39 cellular contexts compared by ENCODE assay signal in genomic region chr6:27056615-27057014, GRCh38.
"Had no signal": no experiment of that assay in that cellular context is flagged by ENCODE, and none has a peak within 500 bp of the region (broad histone marks: within the 10 kb centered on the region; RNA-seq: fewer than 3 reads in every experiment).

No MANE protein-coding gene starts in this region.

- H3K27ac Mint-ChIP-seq: activated naive CD4-positive, alpha-beta T cell treated with anti-CD3 and anti-CD28 coated beads for 36 hours; activated naive CD4-positive, alpha-beta T cell treated with anti-CD3 and anti-CD28 coated beads, Interleukin-2, amount 10 ng/mL, durations not matched to agents 7 days and 5 days; activated naive CD4-positive, alpha-beta T cell treated with anti-CD3 and anti-CD28 coated beads, Interleukin-2, amount 50 U/mL, for 24 hours; activated naive CD4-positive, alpha-beta T cell treated with anti-CD3 and anti-CD28 coated beads, Interleukin-2, amount 50 U/mL, for 72 hours; activated naive CD8-positive, alpha-beta T cell; activated naive CD8-positive, alpha-beta T cell treated with anti-CD3 and anti-CD28 coated beads for 36 hours; activated naive CD8-positive, alpha-beta T cell treated with anti-CD3 and anti-CD28 coated beads, Interleukin-2, amount 10 ng/mL, durations not matched to agents 7 days and 5 days; activated naive CD8-positive, alpha-beta T cell treated with anti-CD3 and anti-CD28 coated beads, Interleukin-2, amount 50 U/mL, for 24 hours; activated T-cell treated with anti-CD3 and anti-CD28 coated beads, Interleukin-2, amount 50 U/mL, for 24 hours; activated T-cell treated with anti-CD3 and anti-CD28 coated beads, Interleukin-2, amount 50 U/mL, for 72 hours; activated T-helper 1 cell treated with anti-CD3 and anti-CD28 coated beads, Interleukin-12 subunit alpha, Interleukin-12 subunit beta, Interleukin-2, Interleukin-4 antibody, amounts not matched to agents 30 ng/mL and 10 ng/mL and 1 ng/mL, durations not matched to agents 14 hours and 24 hours and 36 hours; activated T-helper 17 cell treated with anti-CD3 and anti-CD28 coated beads, Interleukin-2, amount 50 U/mL, for 72 hours; activated T-helper 2 cell treated with anti-CD3 and anti-CD28 coated beads, Interferon-gamma antibody, Interleukin-2, Interleukin-4, amounts not matched to agents 10 μg/mL and 5 μg/mL and 100 μg/mL, durations not matched to agents 14 hours and 24 hours and 36 hours; brain had no signal

- H3K9me3 ChIP-seq: adrenal gland, ascending aorta, body of pancreas, breast epithelium had no signal

- H3K36me3 Mint-ChIP-seq: activated naive CD4-positive, alpha-beta T cell treated with anti-CD3 and anti-CD28 coated beads, Interleukin-2, amount 10 ng/mL, durations not matched to agents 7 days and 5 days; activated naive CD4-positive, alpha-beta T cell treated with anti-CD3 and anti-CD28 coated beads, Interleukin-2, amount 50 U/mL, for 24 hours; activated naive CD4-positive, alpha-beta T cell treated with anti-CD3 and anti-CD28 coated beads, Interleukin-2, amount 50 U/mL, for 72 hours; activated naive CD8-positive, alpha-beta T cell; activated naive CD8-positive, alpha-beta T cell treated with anti-CD3 and anti-CD28 coated beads for 36 hours; activated naive CD8-positive, alpha-beta T cell treated with anti-CD3 and anti-CD28 coated beads, Interleukin-2, amount 10 ng/mL, durations not matched to agents 7 days and 5 days; brain had no signal

- DNase-seq: activated effector memory CD4-positive, alpha-beta T cell treated with anti-CD3 and anti-CD28 coated beads, Interleukin-2, amount 50 U/mL, for 16 hours; activated effector memory CD4-positive, alpha-beta T cell treated with Interleukin-2 at 50 U/mL for 16 hours; activated gamma-delta T cell; activated gamma-delta T cell treated with Interleukin-2 at 50 U/mL for 16 hours; activated naive CD4-positive, alpha-beta T cell; activated naive CD4-positive, alpha-beta T cell treated with anti-CD3 and anti-CD28 coated beads for 36 hours; activated naive CD4-positive, alpha-beta T cell treated with anti-CD3 and anti-CD28 coated beads, Interleukin-2, amount 10 ng/mL, durations not matched to agents 7 days and 5 days; activated naive CD4-positive, alpha-beta T cell treated with anti-CD3 and anti-CD28 coated beads, Interleukin-2, amount 50 U/mL, for 16 hours; activated naive CD4-positive, alpha-beta T cell treated with Interleukin-2 at 50 U/mL for 16 hours; activated naive CD8-positive, alpha-beta T cell treated with anti-CD3 and anti-CD28 coated beads for 36 hours; activated naive CD8-positive, alpha-beta T cell treated with anti-CD3 and anti-CD28 coated beads, Interleukin-2, amount 10 ng/mL, durations not matched to agents 7 days and 5 days; activated naive CD8-positive, alpha-beta T cell treated with anti-CD3 and anti-CD28 coated beads, Interleukin-2, amount 50 U/mL, for 24 hours; activated T-cell treated with anti-CD3 and anti-CD28 coated beads, Interleukin-2, amount 50 U/mL, for 24 hours; activated T-cell treated with anti-CD3 and anti-CD28 coated beads, Interleukin-2, amount 50 U/mL, for 4 hours; activated T-cell treated with anti-CD3 and anti-CD28 coated beads, Interleukin-2, amount 50 U/mL, for 48 hours; activated T-cell treated with anti-CD3 and anti-CD28 coated beads, Interleukin-2, amount 50 U/mL, for 72 hours; adrenal gland; amniotic stem cell; amygdala; anterior cingulate cortex; aorta; body of pancreas; brain microvascular endothelial cell; caudate nucleus; central memory CD4-positive, alpha-beta T cell; cerebellar nuclear complex had no signal

- H3K36me3 ChIP-seq: adrenal gland, ascending aorta, brain microvascular endothelial cell, breast epithelium, cardiac muscle cell had no signal

- H3K4me1 ChIP-seq: adrenal gland, ascending aorta, body of pancreas, breast epithelium had no signal

- FAIRE-seq: astrocyte, bronchial epithelial cell had no signal

- H3K4me3 ChIP-seq: adrenal gland, ascending aorta, body of pancreas, breast epithelium, cardiac muscle cell had no signal

- ATAC-seq: activated naive CD4-positive, alpha-beta T cell treated with anti-CD3 and anti-CD28 coated beads, Interleukin-2, amount 50 U/mL, for 72 hours; activated naive CD8-positive, alpha-beta T cell treated with anti-CD3 and anti-CD28 coated beads, Interleukin-2, amount 50 U/mL, for 24 hours; activated T-cell treated with anti-CD3 and anti-CD28 coated beads, Interleukin-2, amount 50 U/mL, for 4 hours; activated T-cell treated with anti-CD3 and anti-CD28 coated beads, Interleukin-2, amount 50 U/mL, for 72 hours; activated T-helper 17 cell treated with anti-CD3 and anti-CD28 coated beads, Interleukin-2, amount 50 U/mL, for 72 hours; body of pancreas had no signal

- H3K4me1 Mint-ChIP-seq: activated naive CD4-positive, alpha-beta T cell treated with anti-CD3 and anti-CD28 coated beads, Interleukin-2, amount 10 ng/mL, durations not matched to agents 7 days and 5 days; activated naive CD4-positive, alpha-beta T cell treated with anti-CD3 and anti-CD28 coated beads, Interleukin-2, amount 50 U/mL, for 24 hours; activated naive CD8-positive, alpha-beta T cell treated with anti-CD3 and anti-CD28 coated beads for 36 hours; activated naive CD8-positive, alpha-beta T cell treated with anti-CD3 and anti-CD28 coated beads, Interleukin-2, amount 10 ng/mL, durations not matched to agents 7 days and 5 days; activated naive CD8-positive, alpha-beta T cell treated with anti-CD3 and anti-CD28 coated beads, Interleukin-2, amount 50 U/mL, for 24 hours; activated T-helper 17 cell treated with anti-CD3 and anti-CD28 coated beads, Interleukin-2, amount 50 U/mL, for 72 hours; brain; central memory CD8-positive, alpha-beta T cell had no signal

- H3K27ac ChIP-seq: adrenal gland, ascending aorta, body of pancreas, brain microvascular endothelial cell, breast epithelium, cardiac muscle cell had no signal

- H3K9me3 Mint-ChIP-seq: activated naive CD4-positive, alpha-beta T cell treated with anti-CD3 and anti-CD28 coated beads for 36 hours; activated naive CD4-positive, alpha-beta T cell treated with anti-CD3 and anti-CD28 coated beads, Interleukin-2, amount 10 ng/mL, durations not matched to agents 7 days and 5 days; activated naive CD4-positive, alpha-beta T cell treated with anti-CD3 and anti-CD28 coated beads, Interleukin-2, amount 50 U/mL, for 24 hours; activated naive CD4-positive, alpha-beta T cell treated with anti-CD3 and anti-CD28 coated beads, Interleukin-2, amount 50 U/mL, for 72 hours; activated naive CD8-positive, alpha-beta T cell treated with anti-CD3 and anti-CD28 coated beads for 36 hours; activated naive CD8-positive, alpha-beta T cell treated with anti-CD3 and anti-CD28 coated beads, Interleukin-2, amount 10 ng/mL, durations not matched to agents 7 days and 5 days; activated naive CD8-positive, alpha-beta T cell treated with anti-CD3 and anti-CD28 coated beads, Interleukin-2, amount 50 U/mL, for 24 hours; activated T-cell treated with anti-CD3 and anti-CD28 coated beads, Interleukin-2, amount 50 U/mL, for 24 hours; activated T-cell treated with anti-CD3 and anti-CD28 coated beads, Interleukin-2, amount 50 U/mL, for 4 hours; activated T-cell treated with anti-CD3 and anti-CD28 coated beads, Interleukin-2, amount 50 U/mL, for 72 hours; activated T-helper 1 cell treated with anti-CD3 and anti-CD28 coated beads, Interleukin-12 subunit alpha, Interleukin-12 subunit beta, Interleukin-2, Interleukin-4 antibody, amounts not matched to agents 30 ng/mL and 10 ng/mL and 1 ng/mL, durations not matched to agents 14 hours and 24 hours and 36 hours; activated T-helper 17 cell treated with anti-CD3 and anti-CD28 coated beads, Interleukin-2, amount 50 U/mL, for 72 hours; activated T-helper 2 cell treated with anti-CD3 and anti-CD28 coated beads, Interferon-gamma antibody, Interleukin-2, Interleukin-4, amounts not matched to agents 10 μg/mL and 5 μg/mL and 100 μg/mL, durations not matched to agents 14 hours and 24 hours and 36 hours; brain; central memory CD8-positive, alpha-beta T cell had no signal

- H3K4me3 Mint-ChIP-seq: activated naive CD4-positive, alpha-beta T cell treated with anti-CD3 and anti-CD28 coated beads for 36 hours; activated naive CD4-positive, alpha-beta T cell treated with anti-CD3 and anti-CD28 coated beads, Interleukin-2, amount 10 ng/mL, durations not matched to agents 7 days and 5 days; activated naive CD4-positive, alpha-beta T cell treated with anti-CD3 and anti-CD28 coated beads, Interleukin-2, amount 50 U/mL, for 24 hours; activated naive CD8-positive, alpha-beta T cell; activated naive CD8-positive, alpha-beta T cell treated with anti-CD3 and anti-CD28 coated beads for 36 hours; activated naive CD8-positive, alpha-beta T cell treated with anti-CD3 and anti-CD28 coated beads, Interleukin-2, amount 10 ng/mL, durations not matched to agents 7 days and 5 days; activated naive CD8-positive, alpha-beta T cell treated with anti-CD3 and anti-CD28 coated beads, Interleukin-2, amount 50 U/mL, for 24 hours; activated T-cell treated with anti-CD3 and anti-CD28 coated beads, Interleukin-2, amount 50 U/mL, for 24 hours; activated T-cell treated with anti-CD3 and anti-CD28 coated beads, Interleukin-2, amount 50 U/mL, for 4 hours; activated T-cell treated with anti-CD3 and anti-CD28 coated beads, Interleukin-2, amount 50 U/mL, for 72 hours; activated T-helper 1 cell treated with anti-CD3 and anti-CD28 coated beads, Interleukin-12 subunit alpha, Interleukin-12 subunit beta, Interleukin-2, Interleukin-4 antibody, amounts not matched to agents 30 ng/mL and 10 ng/mL and 1 ng/mL, durations not matched to agents 14 hours and 24 hours and 36 hours; activated T-helper 17 cell treated with anti-CD3 and anti-CD28 coated beads, Interleukin-2, amount 50 U/mL, for 72 hours; brain; central memory CD8-positive, alpha-beta T cell had no signal

- H3K27me3 ChIP-seq: adrenal gland, ascending aorta, body of pancreas, brain microvascular endothelial cell, breast epithelium, cardiac muscle cell had no signal
